ENCODE assay signal across 18 cellular contexts in the genomic region with DNA sequence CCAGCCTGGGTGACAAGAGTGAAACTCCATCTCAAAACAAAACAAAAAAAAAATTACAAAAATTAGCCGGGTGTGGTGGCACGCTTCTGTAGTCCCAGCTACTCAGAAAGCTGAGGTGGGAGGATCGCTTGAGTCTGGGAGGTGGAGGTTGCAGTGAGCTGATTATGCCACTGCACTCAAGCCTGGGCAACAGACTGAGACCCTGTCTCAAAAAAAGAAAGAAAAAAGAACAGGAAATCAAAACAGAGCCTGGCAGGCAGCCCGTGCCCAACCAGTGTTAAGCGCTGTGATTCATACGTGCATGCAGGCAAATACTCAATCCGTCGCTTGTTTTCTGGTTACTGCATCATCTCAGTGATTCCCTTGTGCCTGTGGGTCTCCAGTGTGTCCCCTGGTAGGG. TPM values are rescaled to one million over a fixed set of nuclear protein-coding genes. Genes with fewer than 3 reads are reported as not detected.
DNase-seq lines count a peak whose midpoint lies in the region; ATAC-seq and TF ChIP-seq lines count a peak whose summit lies in the region.
"Had no signal": no experiment of that assay in that cellular context is flagged by ENCODE, and none has a peak within 500 bp of the region (broad histone marks: within the 10 kb centered on the region; RNA-seq: fewer than 3 reads in every experiment).

No MANE protein-coding gene starts in this region.

- H3K27ac ChIP-seq in RWPE1, result peak overlapping the region; percentile 71

- intact Hi-C loops in left colon (cut with DNase I, micrococcal nuclease), result no loop called here

- no peak for ATAC-seq in activated T-cell treated with anti-CD3 and anti-CD28 coated beads, Interleukin-2, amount 50 U/mL, for 4 hours
- ATAC-seq in stimulated activated naive B cell treated with anti-CD40 and anti-IgM and Interleukin-4, amounts not matched to agents 10 μg/mL and 1 μg/mL and 100 μg/mL, for 72 hours (replicated peaks), result peak; percentile 66 to 77
- no peak for ATAC-seq in left colon
- ATAC-seq in HG03354 (IDR thresholded peaks at IDR 0.05; ENCODE audit: poor library complexity, severe bottlenecking, unreplicated experiment), result no peak
- ATAC-seq: esophagus mucosa, HepG2, Right ventricle myocardium inferior had no signal

- H3K4me1 Mint-ChIP-seq in activated T-cell treated with anti-CD3 and anti-CD28 coated beads, Interleukin-2, amount 50 U/mL, for 24 hours (ENCODE audit: low read depth), result peaks cover 22% of the 10 kb centered on the region
- peaks cover 10% of the 10 kb centered on the region for H3K4me1 Mint-ChIP-seq in activated T-cell treated with anti-CD3 and anti-CD28 coated beads, Interleukin-2, amount 50 U/mL, for 4 hours (ENCODE audit: low read depth)
- H3K4me1 Mint-ChIP-seq in stimulated activated naive B cell treated with anti-CD40 and anti-IgM and Interleukin-4, amounts not matched to agents 10 μg/mL and 1 μg/mL and 100 μg/mL, for 72 hours, result peaks cover 13 to 18% of the 10 kb centered on the region in 2 donors

- no peaks in the 10 kb centered on the region for H3K9me3 Mint-ChIP-seq in activated T-cell treated with anti-CD3 and anti-CD28 coated beads, Interleukin-2, amount 50 U/mL, for 24 hours
- no peaks in the 10 kb centered on the region for H3K9me3 Mint-ChIP-seq in activated T-cell treated with anti-CD3 and anti-CD28 coated beads, Interleukin-2, amount 50 U/mL, for 4 hours
- no peaks in the 10 kb centered on the region for H3K9me3 Mint-ChIP-seq in stimulated activated naive B cell treated with anti-CD40 and anti-IgM and Interleukin-4, amounts not matched to agents 10 μg/mL and 1 μg/mL and 100 μg/mL, for 72 hours

- CTCF ChIA-PET in RWPE1 (lab: Yijun Ruan, JAX), result interaction anchor here (0.6 kb wide), 1 partner anchor 502 kb away, joined by 3 read pairs; no protein-coding TSS in a partner anchor

- DNase-seq in activated T-cell treated with anti-CD3 and anti-CD28 coated beads, Interleukin-2, amount 50 U/mL, for 24 hours, result no peak
- DNase-seq in activated T-cell treated with anti-CD3 and anti-CD28 coated beads, Interleukin-2, amount 50 U/mL, for 4 hours, result no peak
- DNase-seq in RWPE1 (ENCODE audit: low spot score) (no peak), epithelial cell of esophagus (ENCODE audit: low read depth) (peak; percentile 60), left colon (no peak)
- peak; percentile 45 for DNase-seq in stimulated activated naive B cell treated with anti-CD40 and anti-IgM and Interleukin-4, amounts not matched to agents 10 μg/mL and 1 μg/mL and 100 μg/mL, for 72 hours
- DNase-seq in stimulated activated CD8-positive, alpha-beta memory T cell treated with anti-CD3 and anti-CD28 coated beads, Interleukin-4, amount 100 ng/mL, for 48 hours, result no peak
- DNase-seq: activated CD8-positive, alpha-beta memory T cell treated with anti-CD3 and anti-CD28 coated beads, Interleukin-2, amount 50 U/mL, for 4 hours; AML-193; mesendoderm; NCI-H1436 treated with DMSO at 0.1 percent for 48 hours; NCI-H526 treated with DMSO at 0.1 percent for 48 hours had no signal

- POLR2A ChIA-PET in RWPE1 (lab: Yijun Ruan, JAX; ENCODE audit: low non-redundant PET), result no interaction called here

- no peaks in the 10 kb centered on the region for H3K27me3 Mint-ChIP-seq in activated T-cell treated with anti-CD3 and anti-CD28 coated beads, Interleukin-2, amount 50 U/mL, for 24 hours
- H3K27me3 Mint-ChIP-seq in activated T-cell treated with anti-CD3 and anti-CD28 coated beads, Interleukin-2, amount 50 U/mL, for 4 hours (ENCODE audit: low read depth), result no peaks in the 10 kb centered on the region
- H3K27me3 Mint-ChIP-seq in stimulated activated naive B cell treated with anti-CD40 and anti-IgM and Interleukin-4, amounts not matched to agents 10 μg/mL and 1 μg/mL and 100 μg/mL, for 72 hours, result no peaks in the 10 kb centered on the region

- peaks cover 92% of the 10 kb centered on the region for H3K36me3 Mint-ChIP-seq in activated T-cell treated with anti-CD3 and anti-CD28 coated beads, Interleukin-2, amount 50 U/mL, for 24 hours (ENCODE audit: low read depth)
- peaks cover 40% of the 10 kb centered on the region for H3K36me3 Mint-ChIP-seq in activated T-cell treated with anti-CD3 and anti-CD28 coated beads, Interleukin-2, amount 50 U/mL, for 4 hours (ENCODE audit: insufficient read depth)
- H3K36me3 Mint-ChIP-seq in stimulated activated naive B cell treated with anti-CD40 and anti-IgM and Interleukin-4, amounts not matched to agents 10 μg/mL and 1 μg/mL and 100 μg/mL, for 72 hours, result peaks cover 59 to 69% of the 10 kb centered on the region in 2 donors

- no peak overlapping the region for H3K4me3 Mint-ChIP-seq in activated T-cell treated with anti-CD3 and anti-CD28 coated beads, Interleukin-2, amount 50 U/mL, for 24 hours
- H3K4me3 Mint-ChIP-seq in activated T-cell treated with anti-CD3 and anti-CD28 coated beads, Interleukin-2, amount 50 U/mL, for 4 hours, result no peak overlapping the region
- no peak overlapping the region for H3K4me3 Mint-ChIP-seq in stimulated activated naive B cell treated with anti-CD40 and anti-IgM and Interleukin-4, amounts not matched to agents 10 μg/mL and 1 μg/mL and 100 μg/mL, for 72 hours

- TF ChIP-seq CTCF in RWPE1 (conservative IDR thresholded peaks at IDR 0.05; ENCODE audit: low read depth) (no peak), epithelial cell of esophagus (IDR thresholded peaks at IDR 0.05; ENCODE audit: insufficient read depth, low read depth, low read length, missing control alignments) (no peak)

- no peak overlapping the region for H3K4me3 ChIP-seq in epithelial cell of esophagus (ENCODE audit: low read length)
- H3K4me3 ChIP-seq: HAP-1 had no signal

- H3K27ac Mint-ChIP-seq in activated T-cell treated with anti-CD3 and anti-CD28 coated beads, Interleukin-2, amount 50 U/mL, for 24 hours, result peak overlapping the region; percentile 78
- peak overlapping the region; percentile 93 for H3K27ac Mint-ChIP-seq in stimulated activated naive B cell treated with anti-CD40 and anti-IgM and Interleukin-4, amounts not matched to agents 10 μg/mL and 1 μg/mL and 100 μg/mL, for 72 hours
- H3K27ac Mint-ChIP-seq: progenitor cell of endocrine pancreas had no signal

RNA-seq across cellular contexts. Expression of a gene that starts 18.2 kb away (rescaled TPM):
- 100 to 1,000 TPM; 538 to 557 (median 548) TPM for total RNA-seq in activated T-cell treated with anti-CD3 and anti-CD28 coated beads, Interleukin-2, amount 50 U/mL, for 4 hours
- 10 to 100 TPM; 55.3 to 85.8 TPM for total RNA-seq in left colon

RNA-seq across cellular contexts. Expression of a gene that starts 19.7 kb away (rescaled TPM):
- total RNA-seq in activated T-cell treated with anti-CD3 and anti-CD28 coated beads, Interleukin-2, amount 50 U/mL, for 4 hours, result 100 to 1,000 TPM; 217 to 280 (median 218) TPM
- total RNA-seq in left colon, result 100 to 1,000 TPM; 147 to 173 TPM

RNA-seq across cellular contexts. Expression of a gene that starts 32.2 kb away (rescaled TPM):
- 100 to 1,000 TPM; 171 to 213 (median 197) TPM for total RNA-seq in activated T-cell treated with anti-CD3 and anti-CD28 coated beads, Interleukin-2, amount 50 U/mL, for 4 hours
- 10 to 100 TPM; 29.3 to 49.6 TPM for total RNA-seq in left colon

Comparison
In these comparisons a context has a peak if more than half of its experiments do, and no peak if none do; other contexts are left out.
1. DNase-seq: peak in epithelial cell of esophagus (single experiment) and stimulated activated naive B cell treated with anti-CD40 and anti-IgM and Interleukin-4, amounts not matched to agents 10 μg/mL and 1 μg/mL and 100 μg/mL, for 72 hours (single experiment); none in activated T-cell treated with anti-CD3 and anti-CD28 coated beads, Interleukin-2, amount 50 U/mL, for 24 hours (single experiment), activated T-cell treated with anti-CD3 and anti-CD28 coated beads, Interleukin-2, amount 50 U/mL, for 4 hours (single experiment), RWPE1 (single experiment), left colon (0 of 2) and stimulated activated CD8-positive, alpha-beta memory T cell treated with anti-CD3 and anti-CD28 coated beads, Interleukin-4, amount 100 ng/mL, for 48 hours (single experiment).
2. ATAC-seq: peak in stimulated activated naive B cell treated with anti-CD40 and anti-IgM and Interleukin-4, amounts not matched to agents 10 μg/mL and 1 μg/mL and 100 μg/mL, for 72 hours (2 of 2); none in activated T-cell treated with anti-CD3 and anti-CD28 coated beads, Interleukin-2, amount 50 U/mL, for 4 hours (0 of 2), left colon (single experiment) and HG03354 (single experiment).
3. RNA of a gene that starts 18.2 kb away (total RNA-seq): 538 to 557 TPM in activated T-cell treated with anti-CD3 and anti-CD28 coated beads, Interleukin-2, amount 50 U/mL, for 4 hours; 55.3 to 85.8 TPM in left colon; every median in the first group is over 4 times any median in the second.